1 cellular context compared by ENCODE assay signal in the genomic region with DNA sequence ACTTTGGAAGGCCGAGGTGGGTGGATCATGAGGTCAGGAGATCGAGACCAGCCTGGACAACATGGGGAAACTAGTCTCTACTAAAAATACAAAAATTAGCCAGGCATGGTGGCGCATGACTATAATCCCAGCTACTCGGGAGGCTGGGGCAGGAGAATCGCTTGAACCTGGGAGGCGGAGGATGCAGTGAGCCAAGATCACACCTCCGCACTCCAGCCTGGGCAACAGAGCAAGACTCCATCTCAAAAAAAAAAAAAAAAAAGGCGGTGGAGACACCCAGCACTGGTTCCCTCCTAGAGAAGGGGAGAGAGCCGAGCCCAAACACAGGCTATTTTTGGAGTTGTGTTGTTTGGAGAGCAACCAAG.
A peak's percentile ranks its signal among the peaks of the same experiment; 100 is the strongest.
TF ChIP-seq lines count a peak whose summit lies in the region.

No MANE protein-coding gene starts in this region.

TF ChIP-seq in HepG2, 621 proteins besides CTCF, POLR2A, EP300 and RAD21:
- TF ChIP-seq CHD4 (IDR thresholded peaks at IDR 0.05; ENCODE audit: borderline replicate concordance, low read length) (0 out of 2 replicates have a peak, but pooled peaks have one; percentile 26), ZNF121 (CRISPR knock-in tag; IDR thresholded peaks at IDR 0.05) (peak; percentile 95), ADNP (CRISPR knock-in tag; IDR thresholded peaks at IDR 0.05) (0 out of 2 replicates have a peak, but pooled peaks have one; percentile 45), ZNF564 (CRISPR knock-in tag; IDR thresholded peaks at IDR 0.05) (0 out of 2 replicates have a peak, but pooled peaks have one; percentile 21)
